1 cellular context compared by ENCODE assay signal in genomic region chr15:29377141-29377540, GRCh38.
TF ChIP-seq lines count a peak whose summit lies in the region.

No MANE protein-coding gene starts in this region.

TF ChIP-seq in GM23338, 12 proteins besides CTCF, POLR2A, EP300 and RAD21 (continued from another document):
- TF ChIP-seq, protein P1, sequence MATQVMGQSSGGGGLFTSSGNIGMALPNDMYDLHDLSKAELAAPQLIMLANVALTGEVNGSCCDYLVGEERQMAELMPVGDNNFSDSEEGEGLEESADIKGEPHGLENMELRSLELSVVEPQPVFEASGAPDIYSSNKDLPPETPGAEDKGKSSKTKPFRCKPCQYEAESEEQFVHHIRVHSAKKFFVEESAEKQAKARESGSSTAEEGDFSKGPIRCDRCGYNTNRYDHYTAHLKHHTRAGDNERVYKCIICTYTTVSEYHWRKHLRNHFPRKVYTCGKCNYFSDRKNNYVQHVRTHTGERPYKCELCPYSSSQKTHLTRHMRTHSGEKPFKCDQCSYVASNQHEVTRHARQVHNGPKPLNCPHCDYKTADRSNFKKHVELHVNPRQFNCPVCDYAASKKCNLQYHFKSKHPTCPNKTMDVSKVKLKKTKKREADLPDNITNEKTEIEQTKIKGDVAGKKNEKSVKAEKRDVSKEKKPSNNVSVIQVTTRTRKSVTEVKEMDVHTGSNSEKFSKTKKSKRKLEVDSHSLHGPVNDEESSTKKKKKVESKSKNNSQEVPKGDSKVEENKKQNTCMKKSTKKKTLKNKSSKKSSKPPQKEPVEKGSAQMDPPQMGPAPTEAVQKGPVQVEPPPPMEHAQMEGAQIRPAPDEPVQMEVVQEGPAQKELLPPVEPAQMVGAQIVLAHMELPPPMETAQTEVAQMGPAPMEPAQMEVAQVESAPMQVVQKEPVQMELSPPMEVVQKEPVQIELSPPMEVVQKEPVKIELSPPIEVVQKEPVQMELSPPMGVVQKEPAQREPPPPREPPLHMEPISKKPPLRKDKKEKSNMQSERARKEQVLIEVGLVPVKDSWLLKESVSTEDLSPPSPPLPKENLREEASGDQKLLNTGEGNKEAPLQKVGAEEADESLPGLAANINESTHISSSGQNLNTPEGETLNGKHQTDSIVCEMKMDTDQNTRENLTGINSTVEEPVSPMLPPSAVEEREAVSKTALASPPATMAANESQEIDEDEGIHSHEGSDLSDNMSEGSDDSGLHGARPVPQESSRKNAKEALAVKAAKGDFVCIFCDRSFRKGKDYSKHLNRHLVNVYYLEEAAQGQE (IDR thresholded peaks at IDR 0.05; ENCODE audit: unreplicated experiment) = no peak
- TF ChIP-seq ZNF462 (CRISPR knock-in tag; IDR thresholded peaks at IDR 0.05) (no peak), ZNF331 (CRISPR knock-in tag; IDR thresholded peaks at IDR 0.05; ENCODE audit: low read depth) (no peak), STAT1 (IDR thresholded peaks at IDR 0.05; ENCODE audit: unreplicated experiment) (no peak), POLR2AphosphoS5 (IDR thresholded peaks at IDR 0.05; ENCODE audit: low read depth) (no peak), EZH2phosphoT487 (IDR thresholded peaks at IDR 0.05; ENCODE audit: unreplicated experiment) (no peak), NANOG (IDR thresholded peaks at IDR 0.05; ENCODE audit: borderline replicate concordance) (no peak), CREB1 (CRISPR knock-in tag; IDR thresholded peaks at IDR 0.05; ENCODE audit: low read depth) (no peak), EZH2 (IDR thresholded peaks at IDR 0.05; ENCODE audit: low read depth, unreplicated experiment) (no peak)
TF ChIP-seq in GM23338: peak in this region for 0.
